8 cellular contexts compared by ENCODE assay signal in the genomic region with DNA sequence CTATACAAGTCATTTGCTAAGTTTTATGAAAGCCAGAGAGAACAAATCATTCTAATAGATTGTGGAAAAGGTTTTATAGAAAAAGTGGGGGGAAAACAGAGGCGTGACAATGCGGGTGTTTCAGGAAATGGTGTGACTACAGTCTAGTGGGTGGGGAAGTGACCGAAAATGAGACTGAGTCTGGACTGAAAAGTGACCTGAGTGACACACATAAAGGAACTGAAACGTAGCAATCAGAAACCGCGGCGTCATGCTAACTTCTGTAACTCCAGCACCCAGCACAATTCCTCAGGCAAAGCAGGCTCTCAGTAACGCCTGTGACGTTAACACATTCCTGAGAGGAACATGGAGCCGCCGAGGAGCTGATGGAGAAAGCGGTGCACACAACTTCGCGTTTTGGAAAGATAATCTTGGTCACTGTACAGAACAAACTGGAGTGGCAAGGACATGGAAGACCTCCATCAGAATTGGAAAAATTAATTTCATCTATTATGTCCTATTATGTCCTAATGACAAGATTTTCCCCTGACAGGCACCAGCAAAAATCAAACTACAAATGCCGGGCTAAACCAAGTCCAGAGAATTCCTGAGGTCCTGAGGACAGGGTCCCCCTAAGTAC. TPM values are rescaled to one million over a fixed set of nuclear protein-coding genes. Genes with fewer than 3 reads are reported as not detected.
DNase-seq lines count a peak whose midpoint lies in the region; ATAC-seq and TF ChIP-seq lines count a peak whose summit lies in the region.

No MANE protein-coding gene starts in this region.

- peaks cover 0 to 4% (median 0%) of the 10 kb centered on the region in 4 donors for H3K9me3 ChIP-seq in Peyer's patch
- no peaks in the 10 kb centered on the region for H3K9me3 ChIP-seq in stomach

- 59 to 66% (median 65%) methylated on average over 15 of the region's 15 CpGs for WGBS in stomach, 5 donors

- intact Hi-C loops in head of caudate nucleus (cut with DNase I) (no loop called here), stomach (cut with DNase I; ENCODE audit: low total_unique reads) (no loop called here)

- TF ChIP-seq CTCF in Peyer's patch (IDR thresholded peaks at IDR 0.05) (no peak), stomach (IDR thresholded peaks at IDR 0.05) (no peak), nephron progenitor cell (IDR thresholded peaks at IDR 0.05) (no peak), foreskin keratinocyte (conservative IDR thresholded peaks at IDR 0.05) (no peak)

- H3K27ac ChIP-seq in Peyer's patch: peak overlapping the region in 2 of 4 donors; percentile 44 to 55
- H3K27ac ChIP-seq in stomach: no peak overlapping the region
- H3K27ac ChIP-seq in foreskin keratinocyte: no peak overlapping the region

- H3K4me1 ChIP-seq in Peyer's patch: peaks cover 0 to 6% (median 2%) of the 10 kb centered on the region in 4 donors
- H3K4me1 ChIP-seq in stomach: no peaks in the 10 kb centered on the region
- no peaks in the 10 kb centered on the region for H3K4me1 ChIP-seq in foreskin keratinocyte

- peaks cover 6% of the 10 kb centered on the region for H3K4me1 Mint-ChIP-seq in nephron progenitor cell

- no peaks in the 10 kb centered on the region for H3K36me3 Mint-ChIP-seq in nephron progenitor cell (ENCODE audit: low read depth)

- no peak overlapping the region for H3K4me3 Mint-ChIP-seq in nephron progenitor cell

- no peak for TF ChIP-seq EP300 in stomach (IDR thresholded peaks at IDR 0.05)

- peak overlapping the region in 1 of 4 donors; percentile 18 for H3K4me3 ChIP-seq in Peyer's patch
- H3K4me3 ChIP-seq in stomach: no peak overlapping the region

- no peaks in the 10 kb centered on the region for H3K36me3 ChIP-seq in Peyer's patch
- H3K36me3 ChIP-seq in stomach: no peaks in the 10 kb centered on the region

- ATAC-seq in GM18870 (IDR thresholded peaks at IDR 0.05; ENCODE audit: unreplicated experiment) (peak; percentile 77), HG02763 (IDR thresholded peaks at IDR 0.05; ENCODE audit: unreplicated experiment) (peak; percentile 90), foreskin keratinocyte (no peak)

- H3K9me3 Mint-ChIP-seq in nephron progenitor cell: no peaks in the 10 kb centered on the region

- peaks cover 2% of the 10 kb centered on the region for H3K27me3 Mint-ChIP-seq in nephron progenitor cell (ENCODE audit: low read depth, poor library complexity)

- DNase-seq in Peyer's patch: peak in 2 of 3 donors; percentile 33 to 69
- peak in 27 of 42 donors; percentile 6 to 52 (median 31) for DNase-seq in head of caudate nucleus
- peak; percentile 30 for DNase-seq in stomach
- no peak for DNase-seq in nephron progenitor cell
- no peak for DNase-seq in NCI-H2107 (lab: John Stamatoyannopoulos, UW)
- DNase-seq in foreskin keratinocyte: no peak

- no peak overlapping the region for H3K27ac Mint-ChIP-seq in nephron progenitor cell

- no peak for TF ChIP-seq POLR2A in Peyer's patch (IDR thresholded peaks at IDR 0.05)
- no peak for TF ChIP-seq POLR2A in stomach (IDR thresholded peaks at IDR 0.05)

- H3K27me3 ChIP-seq in Peyer's patch (no peaks in the 10 kb centered on the region), stomach (no peaks in the 10 kb centered on the region), foreskin keratinocyte (no peaks in the 10 kb centered on the region)

RNA-seq across cellular contexts. Expression of gene CD226, which starts 1.4 kb away (rescaled TPM):
- total RNA-seq in Peyer's patch: 10 to 100 TPM in 1 of 4 donors, 1 to 10 TPM in 2, under 1 TPM in 1; 0.66 to 10.7 (median 3.3) TPM
- 10 to 100 TPM in 1 of 5 donors, 1 to 10 TPM in 2, under 1 TPM in 1, not detected in 1; 0.89 to 10.5 (median 3.5) TPM for total RNA-seq in stomach
- under 1 TPM; under 0.01 to 0.62 (median 0.23) TPM for polyA plus RNA-seq in stomach
- 0.60 and 0.75 TPM in 2 replicates for total RNA-seq in foreskin keratinocyte
- polyA plus RNA-seq in foreskin keratinocyte: 0.11 and 0.14 TPM in 2 replicates

Comparison
In these comparisons a context has a peak if more than half of its experiments do, and no peak if none do; other contexts are left out.
1. DNase-seq: peak in Peyer's patch (2 of 3), head of caudate nucleus (27 of 42) and stomach (single experiment); none in nephron progenitor cell (single experiment), NCI-H2107 (single experiment) and foreskin keratinocyte (0 of 2).